9 cellular contexts compared by ENCODE assay signal in genomic region chr16:89319628-89319882, GRCh38.
DNase-seq lines count a peak whose midpoint lies in the region; ATAC-seq and TF ChIP-seq lines count a peak whose summit lies in the region.
"Had no signal": no experiment of that assay in that cellular context is flagged by ENCODE, and none has a peak within 500 bp of the region (broad histone marks: within the 10 kb centered on the region; RNA-seq: fewer than 3 reads in every experiment).

No MANE protein-coding gene starts in this region.

- H3K4me1 ChIP-seq in foreskin keratinocyte, result peaks cover 49% of the 10 kb centered on the region
- peaks cover 86 to 100% (median 100%) of the 10 kb centered on the region in 6 donors for H3K4me1 ChIP-seq in spleen

- DNase-seq in T-helper 1 cell (no peak), WTC11 (ENCODE audit: low spot score) (no peak), foreskin keratinocyte (no peak), spleen (no peak), ureter (ENCODE audit: low spot score) (no peak), NCI-H1436 treated with DMSO at 0.1 percent for 48 hours (lab: John Stamatoyannopoulos, UW) (no peak)
- DNase-seq: cerebellar nuclear complex had no signal

- 95 to 100% (median 97%) methylated on average over 2 to 4 of the region's 4 CpGs; no CpG with 5 or more reads in 1 of the 5 donors for WGBS in spleen, 5 donors

- H3K4me3 ChIP-seq in spleen, result peak overlapping the region in 2 of 8 donors; percentile 5 to 43

- intact Hi-C loops in spleen (cut with DNase I; ENCODE audit: low total_unique reads), result no loop called here

- TF ChIP-seq CTCF in WTC11 (IDR thresholded peaks at IDR 0.05) (no peak), foreskin keratinocyte (conservative IDR thresholded peaks at IDR 0.05) (no peak), spleen (IDR thresholded peaks at IDR 0.05 in 8 of 11, conservative IDR thresholded peaks at IDR 0.05 in 3 of 11) (no peak)

- H3K27ac Mint-ChIP-seq in T-helper 1 cell treated with Interleukin-12 subunit alpha and Interleukin-12 subunit beta and Interleukin-4 antibody, amounts not matched to agents 30 μg/mL and 1 μg/mL, for 36 hours, result peak overlapping the region; percentile 60
- peak overlapping the region; percentile 88 for H3K27ac Mint-ChIP-seq in WTC11

- no peak for ATAC-seq in WTC11
- ATAC-seq in foreskin keratinocyte, result no peak
- no peak for ATAC-seq in GM19328 (IDR thresholded peaks at IDR 0.05; ENCODE audit: unreplicated experiment)

- CTCF ChIA-PET in WTC11 (lab: Charles Lee), result interaction anchor here (1.8 kb wide), 1 partner anchor 12 kb away, joined by 9 read pairs; no protein-coding TSS in a partner anchor

- no peaks in the 10 kb centered on the region for H3K27me3 Mint-ChIP-seq in T-helper 1 cell treated with Interleukin-12 subunit alpha and Interleukin-12 subunit beta and Interleukin-4 antibody, amounts not matched to agents 30 μg/mL and 1 μg/mL, for 36 hours (ENCODE audit: low read depth)
- no peaks in the 10 kb centered on the region for H3K27me3 Mint-ChIP-seq in WTC11 (ENCODE audit: low read depth)

- H3K27ac ChIP-seq in foreskin keratinocyte (peak overlapping the region; percentile 23), spleen (peak overlapping the region in 7 of 8 donors; percentile 36 to 89 (median 43))

- POLR2A ChIA-PET in WTC11 (lab: Charles Lee), result interaction anchor here (1.1 kb wide), 1 partner anchor 14 kb away, joined by 3 read pairs; no protein-coding TSS in a partner anchor

- no peak for TF ChIP-seq POLR2A in spleen (IDR thresholded peaks at IDR 0.05)

- H3K27me3 ChIP-seq in foreskin keratinocyte, result no peaks in the 10 kb centered on the region
- no peaks in the 10 kb centered on the region for H3K27me3 ChIP-seq in spleen (replicated peaks in 1 of 7)

- peaks cover 0 to 18% (median 2%) of the 10 kb centered on the region in 6 donors for H3K36me3 ChIP-seq in spleen

- H3K36me3 Mint-ChIP-seq in T-helper 1 cell treated with Interleukin-12 subunit alpha and Interleukin-12 subunit beta and Interleukin-4 antibody, amounts not matched to agents 30 μg/mL and 1 μg/mL, for 36 hours (ENCODE audit: low read depth), result peaks cover 33% of the 10 kb centered on the region
- no peaks in the 10 kb centered on the region for H3K36me3 Mint-ChIP-seq in WTC11

- H3K9me3 ChIP-seq in spleen, result no peaks in the 10 kb centered on the region

- no peak overlapping the region for H3K4me3 Mint-ChIP-seq in T-helper 1 cell treated with Interleukin-12 subunit alpha and Interleukin-12 subunit beta and Interleukin-4 antibody, amounts not matched to agents 30 μg/mL and 1 μg/mL, for 36 hours
- H3K4me3 Mint-ChIP-seq in WTC11, result no peak overlapping the region

- peaks cover 79% of the 10 kb centered on the region for H3K4me1 Mint-ChIP-seq in T-helper 1 cell treated with Interleukin-12 subunit alpha and Interleukin-12 subunit beta and Interleukin-4 antibody, amounts not matched to agents 30 μg/mL and 1 μg/mL, for 36 hours (ENCODE audit: low read depth)
- peaks cover 88% of the 10 kb centered on the region for H3K4me1 Mint-ChIP-seq in WTC11

- H3K9me3 Mint-ChIP-seq in T-helper 1 cell treated with Interleukin-12 subunit alpha and Interleukin-12 subunit beta and Interleukin-4 antibody, amounts not matched to agents 30 μg/mL and 1 μg/mL, for 36 hours, result no peaks in the 10 kb centered on the region
- no peaks in the 10 kb centered on the region for H3K9me3 Mint-ChIP-seq in WTC11

TF ChIP-seq in WTC11, 78 proteins besides CTCF, POLR2A, EP300 and RAD21 (continues in another document):
- TF ChIP-seq ZBTB21 (CRISPR knock-in tag; IDR thresholded peaks at IDR 0.05; ENCODE audit: borderline replicate concordance), result no peak
- TF ChIP-seq ESRRA (CRISPR knock-in tag; IDR thresholded peaks at IDR 0.05; ENCODE audit: borderline replicate concordance), result no peak
- TF ChIP-seq FOXP1 (CRISPR knock-in tag; IDR thresholded peaks at IDR 0.05; ENCODE audit: borderline replicate concordance), result no peak
- no peak for TF ChIP-seq FOXJ3 (CRISPR knock-in tag; IDR thresholded peaks at IDR 0.05; ENCODE audit: borderline replicate concordance)
- no peak for TF ChIP-seq ZNF396 (CRISPR knock-in tag; IDR thresholded peaks at IDR 0.05; ENCODE audit: borderline replicate concordance)
- TF ChIP-seq ERG (CRISPR knock-in tag; IDR thresholded peaks at IDR 0.05), result no peak
- no peak for TF ChIP-seq PREB (CRISPR knock-in tag; IDR thresholded peaks at IDR 0.05; ENCODE audit: borderline replicate concordance)
- no peak for TF ChIP-seq ZNF281 (CRISPR knock-in tag; IDR thresholded peaks at IDR 0.05)
- TF ChIP-seq ZNF232 (CRISPR knock-in tag; IDR thresholded peaks at IDR 0.05), result no peak
- no peak for TF ChIP-seq FOXP4 (CRISPR knock-in tag; IDR thresholded peaks at IDR 0.05)
- no peak for TF ChIP-seq E2F1 (CRISPR knock-in tag; IDR thresholded peaks at IDR 0.05)
- TF ChIP-seq IRF1 (CRISPR knock-in tag; IDR thresholded peaks at IDR 0.05), result no peak
- TF ChIP-seq GRHL2 (CRISPR knock-in tag; IDR thresholded peaks at IDR 0.05; ENCODE audit: insufficient replicate concordance, severe bottlenecking), result no peak
- TF ChIP-seq OVOL2 (CRISPR knock-in tag; IDR thresholded peaks at IDR 0.05; ENCODE audit: borderline replicate concordance), result no peak
- no peak for TF ChIP-seq TCF7 (CRISPR knock-in tag; IDR thresholded peaks at IDR 0.05; ENCODE audit: low read depth)
